Comparison of ENCODE assay signal across 9 cellular contexts in genomic region chr10:93072713-93073538, GRCh38. TPM values are rescaled to one million over a fixed set of nuclear protein-coding genes. Genes with fewer than 3 reads are reported as not detected.
DNase-seq lines count a peak whose midpoint lies in the region; ATAC-seq and TF ChIP-seq lines count a peak whose summit lies in the region.
"Had no signal": no experiment of that assay in that cellular context is flagged by ENCODE, and none has a peak within 500 bp of the region (broad histone marks: within the 10 kb centered on the region; RNA-seq: fewer than 3 reads in every experiment).

No MANE protein-coding gene starts in this region.

- H3K27ac Mint-ChIP-seq in IgD-negative memory B cell: peak overlapping the region in 1 of 3 donors; percentile 18
- H3K27ac Mint-ChIP-seq in central memory CD8-positive, alpha-beta T cell (ENCODE audit: low read depth): no peak overlapping the region
- H3K27ac Mint-ChIP-seq in nephron: no peak overlapping the region

- H3K4me3 Mint-ChIP-seq in IgD-negative memory B cell (peak overlapping the region; percentile 73 to 95 (median 90)), nephron (peak overlapping the region; percentile 77 to 84 (median 80))
- peak overlapping the region; percentile 42 for H3K4me3 Mint-ChIP-seq in central memory CD8-positive, alpha-beta T cell

- H3K27ac ChIP-seq in transverse colon: no peak overlapping the region

- no peak for TF ChIP-seq POLR2A in transverse colon (IDR thresholded peaks at IDR 0.05)

- H3K4me3 ChIP-seq in transverse colon: peak overlapping the region in 2 of 4 donors; percentile 22 to 47

- WGBS in transverse colon (ENCODE audit: low coverage in 1 of 2), 2 donors: 8% methylated on average over 27 of the region's 34 CpGs; no CpG with 5 or more reads in 1 of the 2 donors

- peaks cover 66% of the 10 kb centered on the region for H3K27me3 Mint-ChIP-seq in IgD-negative memory B cell
- H3K27me3 Mint-ChIP-seq in central memory CD8-positive, alpha-beta T cell: peaks cover 88% of the 10 kb centered on the region
- peaks cover 98% of the 10 kb centered on the region for H3K27me3 Mint-ChIP-seq in nephron (ENCODE audit: low read depth)

- DNase-seq in ACHN: peak; percentile 20
- DNase-seq in central memory CD8-positive, alpha-beta T cell (ENCODE audit: low spot score in 2 of 2): no peak
- no peak for DNase-seq in transverse colon
- no peak for DNase-seq in middle frontal gyrus (ENCODE audit: extremely low spot score, low spot score)
- DNase-seq in NOMO-1 treated with dmso at 0.1 percent for 144 hours (lab: John Stamatoyannopoulos, UW; ENCODE audit: unreplicated experiment): no peak
- DNase-seq: NCI-H1048 had no signal

- H3K4me1 Mint-ChIP-seq in IgD-negative memory B cell (peaks cover 14 to 28% (median 27%) of the 10 kb centered on the region in 3 donors), nephron (peaks cover 38% of the 10 kb centered on the region)
- peaks cover 14% of the 10 kb centered on the region for H3K4me1 Mint-ChIP-seq in central memory CD8-positive, alpha-beta T cell

- H3K9me3 Mint-ChIP-seq in IgD-negative memory B cell: no peaks in the 10 kb centered on the region
- H3K9me3 Mint-ChIP-seq in central memory CD8-positive, alpha-beta T cell: no peaks in the 10 kb centered on the region
- H3K9me3 Mint-ChIP-seq in nephron: no peaks in the 10 kb centered on the region

- TF ChIP-seq EP300 in transverse colon (IDR thresholded peaks at IDR 0.05; ENCODE audit: low read depth): no peak

- intact Hi-C loops in transverse colon (cut with DNase I; ENCODE audit: low total_unique reads): no loop called here

- H3K4me1 ChIP-seq in transverse colon: peaks cover 17 to 47% (median 34%) of the 10 kb centered on the region in 4 donors

- ATAC-seq in central memory CD8-positive, alpha-beta T cell (replicated peaks; ENCODE audit: extremely low read depth, poor library complexity, severe bottlenecking): no peak
- no peak for ATAC-seq in HG03196 (IDR thresholded peaks at IDR 0.05; ENCODE audit: unreplicated experiment)

- in situ Hi-C loops in ACHN (cut with HindIII; ENCODE audit: low pct_ligation_motif_present, low pct_unique_long_range_greater_than_20kb, low sequenced_read_pairs) (no loop called here), transverse colon (cut with MboI; ENCODE audit: low pct_ligation_motif_present in 1 of 4, low pct_unique_long_range_greater_than_20kb in 1 of 4, low sequenced_read_pairs in 3 of 4) (no loop called here)

- H3K9me3 ChIP-seq in transverse colon: no peaks in the 10 kb centered on the region

- no peaks in the 10 kb centered on the region for H3K36me3 ChIP-seq in transverse colon

- no peak for TF ChIP-seq CTCF in nephron (IDR thresholded peaks at IDR 0.05; ENCODE audit: unreplicated experiment in 3 of 3)
- no peak for TF ChIP-seq CTCF in transverse colon (IDR thresholded peaks at IDR 0.05)

- no peaks in the 10 kb centered on the region for H3K36me3 Mint-ChIP-seq in IgD-negative memory B cell
- H3K36me3 Mint-ChIP-seq in central memory CD8-positive, alpha-beta T cell (ENCODE audit: insufficient read depth): peaks cover 3% of the 10 kb centered on the region
- no peaks in the 10 kb centered on the region for H3K36me3 Mint-ChIP-seq in nephron (ENCODE audit: low read depth)

- peaks cover 100% of the 10 kb centered on the region for H3K27me3 ChIP-seq in transverse colon

RNA-seq across cellular contexts. Expression of gene CYP26A1, which starts 0.8 kb away (rescaled TPM):
- not detected for polyA plus RNA-seq in IgD-negative memory B cell
- total RNA-seq in transverse colon: not detected

RNA-seq across cellular contexts. Expression of gene CYP26C1, which starts 12.3 kb away (rescaled TPM):
- polyA plus RNA-seq in IgD-negative memory B cell: not detected
- total RNA-seq in transverse colon: not detected
